19 cellular contexts compared by ENCODE assay signal in genomic region chr21:37245151-37245550, GRCh38. TPM values are rescaled to one million over a fixed set of nuclear protein-coding genes. Genes with fewer than 3 reads are reported as not detected.
DNase-seq lines count a peak whose midpoint lies in the region; ATAC-seq, FAIRE-seq and TF ChIP-seq lines count a peak whose summit lies in the region.
"Had no signal": no experiment of that assay in that cellular context is flagged by ENCODE, and none has a peak within 500 bp of the region (broad histone marks: within the 10 kb centered on the region; RNA-seq: fewer than 3 reads in every experiment).

No MANE protein-coding gene starts in this region.

- no peak overlapping the region for H3K23ac ChIP-seq in H9 (ENCODE audit: insufficient read length, low read depth, low read length)

- no peak for DNase-seq in activated CD4-positive, alpha-beta T cell treated with anti-CD3 and anti-CD28 coated beads, Interleukin-2, amount 10 ng/mL, durations not matched to agents 24 days and 14 days
- no peak for DNase-seq in activated CD4-positive, alpha-beta T cell treated with anti-CD3 and anti-CD28 coated beads for 4 hours
- DNase-seq in H9, result no peak
- no peak for DNase-seq in K562 (ENCODE audit: extremely low read depth in 1 of 4, low spot score in 3 of 4)
- DNase-seq in natural killer cell treated with Interleukin-12 subunit alpha and Interleukin-12 subunit beta and Interleukin-15 and Interleukin-18, amount 100 ng/mL, for 72 hours (ENCODE audit: low spot score), result no peak
- no peak for DNase-seq in DMS79 treated with DMSO at 0.1 percent for 48 hours (lab: John Stamatoyannopoulos, UW)
- no peak for DNase-seq in pancreas
- DNase-seq in dermis blood vessel endothelial cell, result no peak
- DNase-seq: activated CD4-positive, CD25-positive, alpha-beta regulatory T cell; NCI-H2107; NCI-H748 treated with DMSO at 0.1 percent for 48 hours had no signal

- no peak overlapping the region for H2BK20ac ChIP-seq in H9 (ENCODE audit: low read depth, low read length, poor library complexity, severe bottlenecking)

- TF ChIP-seq RAD21 in K562 (CRISPR knock-in tag; conservative IDR thresholded peaks at IDR 0.05 in 1 of 2, IDR thresholded peaks at IDR 0.05 in 1 of 2), result no peak

- H2AFZ ChIP-seq in H9 (ENCODE audit: low read length) (no peak overlapping the region), K562 (ENCODE audit: low read depth, low read length) (no peak overlapping the region)
- H2AFZ ChIP-seq: parathyroid adenoma had no signal

- CTCF ChIA-PET in K562 (lab: Yijun Ruan, JAX; ENCODE audit: low intra/inter-chr PET ratio), result no interaction called here

- H3K9ac ChIP-seq in H9 (ENCODE audit: extremely low read depth, insufficient read length, low read length) (no peak overlapping the region), K562 (ENCODE audit: insufficient read depth in 1 of 2, low read depth in 2 of 2, low read length in 2 of 2) (peak overlapping the region in 1 of 2 experiments; percentile 75; a peak in 2 of 4 replicates)
- H3K9ac ChIP-seq: parathyroid adenoma had no signal

- H3K4me1 ChIP-seq in H9 (ENCODE audit: insufficient read depth, low read length), result no peaks in the 10 kb centered on the region; the same call in 1 of the 2 replicates
- H3K4me1 ChIP-seq in K562 (replicated peaks in 1 of 2; ENCODE audit: control insufficient read depth in 2 of 2, insufficient read depth in 2 of 2, low read length in 2 of 2), result peaks cover 9% of the 10 kb centered on the region in 2 experiments; a peak in 3 of 5 replicates
- H3K4me1 ChIP-seq in pancreas, result no peaks in the 10 kb centered on the region
- H3K4me1 ChIP-seq: parathyroid adenoma had no signal

- H3K56ac ChIP-seq in H9 (ENCODE audit: insufficient read length, low read depth, low read length), result no peak overlapping the region

- H2BK120ac ChIP-seq in H9 (ENCODE audit: low read depth, low read length, poor library complexity, severe bottlenecking), result no peak overlapping the region

- POLR2A ChIA-PET in K562 (lab: Yijun Ruan, JAX), result interaction anchor here (0.7 to 1.2 kb wide), 3 partner anchors 21 to 45 kb away, joined by 3 to 5 read pairs (median 3); no protein-coding TSS in a partner anchor

- H3K4me1 Mint-ChIP-seq in activated CD4-positive, alpha-beta T cell treated with anti-CD3 and anti-CD28 coated beads, Interleukin-2, amount 10 ng/mL, durations not matched to agents 24 days and 14 days, result peaks cover 61% of the 10 kb centered on the region
- H3K4me1 Mint-ChIP-seq in H9, result peaks cover 36 to 44% of the 10 kb centered on the region in 2 experiments
- H3K4me1 Mint-ChIP-seq in natural killer cell treated with Interleukin-12 subunit alpha and Interleukin-12 subunit beta and Interleukin-15 and Interleukin-18, amount 100 ng/mL, for 72 hours (ENCODE audit: low read depth in 2 of 2), result peaks cover 67 to 82% of the 10 kb centered on the region in 2 donors

- no CpG with 5 or more reads among the region's 8 CpGs for WGBS in H9 (ENCODE audit: extremely low coverage, insufficient read length, low lambda C conversion rate)
- 86% methylated on average over 7 of the region's 8 CpGs for WGBS in K562 (ENCODE audit: insufficient coverage, low coverage, missing lambda C conversion rate)
- 94 to 96% methylated on average over 8 of the region's 8 CpGs for WGBS in pancreas, 2 donors

- H3K9me3 Mint-ChIP-seq in activated CD4-positive, alpha-beta T cell treated with anti-CD3 and anti-CD28 coated beads, Interleukin-2, amount 10 ng/mL, durations not matched to agents 24 days and 14 days, result no peaks in the 10 kb centered on the region
- H3K9me3 Mint-ChIP-seq in H9, result peaks cover 0 to 3% of the 10 kb centered on the region in 2 experiments; a peak in 2 of 5 replicates
- H3K9me3 Mint-ChIP-seq in natural killer cell treated with Interleukin-12 subunit alpha and Interleukin-12 subunit beta and Interleukin-15 and Interleukin-18, amount 100 ng/mL, for 72 hours, result no peaks in the 10 kb centered on the region

- H3K18ac ChIP-seq in H9 (ENCODE audit: insufficient read length, low read depth, low read length), result no peak overlapping the region

- peak; percentile 50 for ATAC-seq in K562
- no peak for ATAC-seq in natural killer cell treated with Interleukin-12 subunit alpha and Interleukin-12 subunit beta and Interleukin-15 and Interleukin-18, amount 100 ng/mL, for 72 hours
- no peak for ATAC-seq in pancreas
- ATAC-seq: HCT116, Panc1 had no signal

- H3K27me3 ChIP-seq in H9 (ENCODE audit: insufficient read depth, low read length), result no peaks in the 10 kb centered on the region
- no peaks in the 10 kb centered on the region for H3K27me3 ChIP-seq in K562 (ENCODE audit: control insufficient read depth in 2 of 2, insufficient read depth in 2 of 2, low read length in 2 of 2)
- no peaks in the 10 kb centered on the region for H3K27me3 ChIP-seq in pancreas
- H3K27me3 ChIP-seq: ascending aorta had no signal

- H3K79me2 ChIP-seq in H9 (ENCODE audit: insufficient read depth, low read length), result peaks cover 6% of the 10 kb centered on the region; the same call in 1 of the 2 replicates
- peaks cover 96% of the 10 kb centered on the region for H3K79me2 ChIP-seq in K562 (ENCODE audit: control insufficient read depth, insufficient read depth, low read length)

- FAIRE-seq in K562 (lab: Jason Lieb, UNC) (no peak), pancreas (lab: Jason Lieb, UNC) (no peak)
- FAIRE-seq: A204.1, islet of Langerhans had no signal

- H3K23me2 ChIP-seq in H9 (ENCODE audit: insufficient read length, low read depth, low read length, poor library complexity, severe bottlenecking), result no peaks in the 10 kb centered on the region

- no peak overlapping the region for H2BK12ac ChIP-seq in H9 (ENCODE audit: insufficient read length, low read depth, low read length)

- peaks cover 38% of the 10 kb centered on the region for H3K36me3 Mint-ChIP-seq in activated CD4-positive, alpha-beta T cell treated with anti-CD3 and anti-CD28 coated beads, Interleukin-2, amount 10 ng/mL, durations not matched to agents 24 days and 14 days (ENCODE audit: low read depth)
- peaks cover 0 to 17% (median 14%) of the 10 kb centered on the region in 3 experiments; a peak in 6 of 7 replicates for H3K36me3 Mint-ChIP-seq in H9 (ENCODE audit: insufficient read depth in 1 of 3, low read depth in 3 of 3)
- H3K36me3 Mint-ChIP-seq in natural killer cell treated with Interleukin-12 subunit alpha and Interleukin-12 subunit beta and Interleukin-15 and Interleukin-18, amount 100 ng/mL, for 72 hours, result peaks cover 7% of the 10 kb centered on the region

- H3K79me1 ChIP-seq in H9 (ENCODE audit: insufficient read depth, low read depth, low read length, poor library complexity, severe bottlenecking), result peaks cover 9% of the 10 kb centered on the region

- intact Hi-C loops in activated CD4-positive, alpha-beta T cell treated with anti-CD3 and anti-CD28 coated beads, Interleukin-2, amount 10 ng/mL, durations not matched to agents 24 days and 14 days (cut with micrococcal nuclease), result no loop called here
- intact Hi-C loops in K562 (cut with micrococcal nuclease), result no loop called here
- intact Hi-C loops in pancreas (cut with DNase I), result no loop called here

- H3K27ac Mint-ChIP-seq in activated CD4-positive, alpha-beta T cell treated with anti-CD3 and anti-CD28 coated beads, Interleukin-2, amount 10 ng/mL, durations not matched to agents 24 days and 14 days, result peak overlapping the region; percentile 85
- H3K27ac Mint-ChIP-seq in H9, result peak overlapping the region; percentile 54 to 95 (median 81); a peak in 6 of 7 replicates
- peak overlapping the region; percentile 75 to 82 for H3K27ac Mint-ChIP-seq in natural killer cell treated with Interleukin-12 subunit alpha and Interleukin-12 subunit beta and Interleukin-15 and Interleukin-18, amount 100 ng/mL, for 72 hours

- H3K27me3 Mint-ChIP-seq in activated CD4-positive, alpha-beta T cell treated with anti-CD3 and anti-CD28 coated beads, Interleukin-2, amount 10 ng/mL, durations not matched to agents 24 days and 14 days, result no peaks in the 10 kb centered on the region
- no peaks in the 10 kb centered on the region for H3K27me3 Mint-ChIP-seq in H9 (ENCODE audit: low read depth)
- H3K27me3 Mint-ChIP-seq in natural killer cell treated with Interleukin-12 subunit alpha and Interleukin-12 subunit beta and Interleukin-15 and Interleukin-18, amount 100 ng/mL, for 72 hours, result no peaks in the 10 kb centered on the region

- H4K5ac ChIP-seq in H9 (ENCODE audit: insufficient read length, low read depth, low read length), result no peak overlapping the region

- in situ Hi-C loops in K562 (cut with MboI), result no loop called here

- H4K91ac ChIP-seq in H9 (ENCODE audit: insufficient read length, low read depth, low read length), result no peak overlapping the region

- no peak overlapping the region for H2BK15ac ChIP-seq in H9 (ENCODE audit: low read depth, low read length)

- no peak overlapping the region for H3K14ac ChIP-seq in H9 (ENCODE audit: insufficient read depth, low read length)

- H3K9me3 ChIP-seq in H9 (ENCODE audit: control insufficient read depth, low read depth, low read length), result no peaks in the 10 kb centered on the region
- no peaks in the 10 kb centered on the region for H3K9me3 ChIP-seq in K562 (replicated peaks; ENCODE audit: control insufficient read depth, insufficient read depth, low read depth, low read length)
- H3K9me3 ChIP-seq in pancreas, result no peaks in the 10 kb centered on the region
- H3K9me3 ChIP-seq: ascending aorta had no signal

- no peak overlapping the region for H2AK5ac ChIP-seq in H9 (ENCODE audit: insufficient read length, low read length)

- H3T11ph ChIP-seq in H9 (ENCODE audit: low read length), result no peak overlapping the region

- H3K9me1 ChIP-seq in K562 (ENCODE audit: control insufficient read depth, insufficient read depth, low read length), result peaks cover 3% of the 10 kb centered on the region

- no peak overlapping the region for H3K4ac ChIP-seq in H9 (ENCODE audit: low read depth, low read length)

- TF ChIP-seq CTCF in H9 (conservative IDR thresholded peaks at IDR 0.05) (no peak), K562 (IDR thresholded peaks at IDR 0.05 in 2 of 3, conservative IDR thresholded peaks at IDR 0.05 in 1 of 3; ENCODE audit: insufficient read depth in 2 of 3, low read depth in 1 of 3, low read length in 3 of 3) (no peak), pancreas (IDR thresholded peaks at IDR 0.05) (no peak)

- H3K27ac ChIP-seq in H9 (ENCODE audit: insufficient read length, low read depth, low read length) (no peak overlapping the region), K562 (ENCODE audit: extremely low read depth, low read depth, low read length) (no peak overlapping the region), pancreas (no peak overlapping the region)
- H3K27ac ChIP-seq: ascending aorta, epithelial cell of prostate, parathyroid adenoma had no signal

- H3K36me3 ChIP-seq in K562 (ENCODE audit: control insufficient read depth, insufficient read depth, low read length), result peaks cover 12% of the 10 kb centered on the region; the same call in 1 of the 3 replicates
- no peaks in the 10 kb centered on the region for H3K36me3 ChIP-seq in pancreas

- no peak for TF ChIP-seq POLR2A in K562 (conservative IDR thresholded peaks at IDR 0.05)

- no peak for TF ChIP-seq EP300 in K562 (IDR thresholded peaks at IDR 0.05; ENCODE audit: low read length)

- H4K20me1 ChIP-seq in H9 (ENCODE audit: control insufficient read depth, insufficient read depth, insufficient read length) (no peaks in the 10 kb centered on the region), K562 (replicated peaks; ENCODE audit: control insufficient read depth, insufficient read depth, low read length) (0 out of 2 replicates have a peak, but pooled peaks cover 7% of the 10 kb centered on the region)

- no peak overlapping the region for H2BK5ac ChIP-seq in H9 (ENCODE audit: insufficient read length, low read length)

- peak overlapping the region; percentile 82 for H3K4me3 Mint-ChIP-seq in activated CD4-positive, alpha-beta T cell treated with anti-CD3 and anti-CD28 coated beads, Interleukin-2, amount 10 ng/mL, durations not matched to agents 24 days and 14 days
- H3K4me3 Mint-ChIP-seq in H9, result no peak overlapping the region
- H3K4me3 Mint-ChIP-seq in natural killer cell treated with Interleukin-12 subunit alpha and Interleukin-12 subunit beta and Interleukin-15 and Interleukin-18, amount 100 ng/mL, for 72 hours, result peak overlapping the region; percentile 75

- no TSS peak for BruUV-seq in K562 (replicated peaks; lab: Mats Ljungman, UMichigan)

- no peak overlapping the region for H4K8ac ChIP-seq in H9 (replicated peaks; ENCODE audit: insufficient read length, low read depth, low read length)

- H3K4me3 ChIP-seq in K562 (no peak overlapping the region), pancreas (no peak overlapping the region)
- H3K4me3 ChIP-seq: ascending aorta, smooth muscle cell had no signal

- H3K4me2 ChIP-seq in H9 (ENCODE audit: insufficient read depth, insufficient read length, low read length), result no peak overlapping the region
- no peak overlapping the region; the same call in 1 of the 2 replicates for H3K4me2 ChIP-seq in K562 (ENCODE audit: insufficient read depth, low read length)
- H3K4me2 ChIP-seq: smooth muscle cell had no signal

RNA-seq across cellular contexts. Expression of gene VPS26C, which starts 22.0 kb away (rescaled TPM):
- total RNA-seq in activated CD4-positive, alpha-beta T cell treated with anti-CD3 and anti-CD28 coated beads, Interleukin-2, amount 10 ng/mL, durations not matched to agents 24 days and 14 days, result 52.8 and 60.0 TPM in 2 replicates
- 54.5 and 58.0 TPM in 2 replicates for total RNA-seq in H9 (2021)
- 83.0 and 125 TPM in 2 replicates for total RNA-seq in K562 (2011; cell fraction: chromatin; rRNA removed; ENCODE audit: low replicate concordance)
- total RNA-seq in K562 (2011; cell fraction: nucleolus; rRNA removed), result 43.8 and 49.2 TPM in 2 replicates
- 74.2 and 88.2 TPM in 2 replicates for total RNA-seq in K562 (2011; cell fraction: nucleoplasm; rRNA removed)
- total RNA-seq in K562 (2014; rRNA removed), result 41.4 and 54.7 TPM in 2 replicates
- 42.1 and 43.7 TPM in 2 replicates for total RNA-seq in K562 (2014; rRNA removed; fragmentation: Illumina TruSeq; extraction: Trizol)
- 44.8 and 46.3 TPM in 2 replicates for total RNA-seq in K562 (2015; rRNA removed; fragmentation: Illumina TruSeq; extraction: Trizol)
- total RNA-seq in K562 (2021), result 41.3 and 41.8 TPM in 2 replicates
- polyA plus RNA-seq in K562 (2011; rRNA removed), result 40.0 and 48.7 TPM in 2 replicates
- 36.5 and 40.9 TPM in 2 replicates for polyA plus RNA-seq in K562 (2011; cell fraction: cytosol; rRNA removed)
- 30.1 and 32.3 TPM in 2 replicates for polyA plus RNA-seq in K562 (2011; cell fraction: nucleus; rRNA removed)
- polyA plus RNA-seq in K562 (2012), result 39.9 and 53.5 TPM in 2 replicates
- polyA plus RNA-seq in K562 (2014; fragmentation: Illumina TruSeq; extraction: Trizol), result 41.4 and 44.9 TPM in 2 replicates
- 10 to 100 TPM; 32.8 to 42.2 TPM for polyA plus RNA-seq in K562 (2014; fragmentation: Nextera tagmentation; extraction: Ambion mirVana)
- 48.2 and 49.7 TPM in 2 replicates for polyA plus RNA-seq in K562 (2014; rRNA removed)
- polyA minus RNA-seq in K562 (2011; rRNA and poly(A)+ RNA removed), result 42.6 and 46.0 TPM in 2 replicates
- polyA minus RNA-seq in K562 (2011; cell fraction: cytosol; rRNA and poly(A)+ RNA removed), result 25.9 and 26.8 TPM in 2 replicates
- 27.2 and 34.8 TPM in 2 replicates for polyA minus RNA-seq in K562 (2011; cell fraction: nucleus; rRNA and poly(A)+ RNA removed)
- total RNA-seq in natural killer cell treated with Interleukin-12 subunit alpha and Interleukin-12 subunit beta and Interleukin-15 and Interleukin-18, amount 100 ng/mL, for 72 hours, result 10 to 100 TPM; 62.0 to 87.0 TPM
- 10 to 100 TPM; 15.7 to 29.9 (median 22.4) TPM for total RNA-seq in pancreas
- 10 to 100 TPM in 1 of 2 donors, 1 to 10 TPM in 1; 8.5 to 12.2 TPM for polyA plus RNA-seq in pancreas
- 106 and 115 TPM in 2 replicates for total RNA-seq in dermis blood vessel endothelial cell

Comparison
In these comparisons a context has a peak if more than half of its experiments do, and no peak if none do; other contexts are left out.
1. H3K4me3 Mint-ChIP-seq: peak in activated CD4-positive, alpha-beta T cell treated with anti-CD3 and anti-CD28 coated beads, Interleukin-2, amount 10 ng/mL, durations not matched to agents 24 days and 14 days (single experiment) and natural killer cell treated with Interleukin-12 subunit alpha and Interleukin-12 subunit beta and Interleukin-15 and Interleukin-18, amount 100 ng/mL, for 72 hours (single experiment); none in H9 (0 of 2).
2. Peak in every context shown above with its lines, with median percentiles within 50 percentile points of each other: H3K27ac Mint-ChIP-seq.